9 cellular contexts compared by ENCODE assay signal in the genomic region with DNA sequence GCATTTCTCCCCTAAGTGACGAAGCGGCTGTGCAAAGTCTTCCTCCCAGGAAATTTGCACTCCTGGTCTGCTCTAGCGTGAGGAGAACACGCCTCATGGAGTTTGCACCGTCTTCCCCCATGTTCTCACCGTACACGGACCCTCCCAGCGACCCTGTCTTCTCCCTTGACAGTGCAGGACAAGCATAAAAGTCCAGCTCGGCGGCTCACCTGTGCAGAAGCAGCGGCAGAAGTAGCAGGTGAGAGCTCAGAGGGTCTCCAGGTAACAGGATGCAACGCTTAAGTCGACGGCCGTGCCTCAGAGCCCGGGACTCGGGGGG. TPM values are rescaled to one million over a fixed set of nuclear protein-coding genes. Genes with fewer than 3 reads are reported as not detected.
DNase-seq lines count a peak whose midpoint lies in the region; ATAC-seq lines count a peak whose summit lies in the region.
"Had no signal": no experiment of that assay in that cellular context is flagged by ENCODE, and none has a peak within 500 bp of the region (broad histone marks: within the 10 kb centered on the region; RNA-seq: fewer than 3 reads in every experiment).

No MANE protein-coding gene starts in this region.

- H3K27ac ChIP-seq in rectal smooth muscle tissue (ENCODE audit: low read depth, low read length), result no peak overlapping the region

- H3K9me3 Mint-ChIP-seq in activated T-helper 17 cell treated with anti-CD3 and anti-CD28 coated beads, Interleukin-2, amount 50 U/mL, for 72 hours, result no peaks in the 10 kb centered on the region

- in situ Hi-C loops in HAP-1 (cut with MboI; ENCODE audit: low sequenced_read_pairs), result no loop called here

- no peak overlapping the region for H3K9ac ChIP-seq in rectal smooth muscle tissue (ENCODE audit: low read length)

- H3K36me3 ChIP-seq in rectal smooth muscle tissue (ENCODE audit: control insufficient read depth, insufficient read depth, low read length) (no peaks in the 10 kb centered on the region), HAP-1 (replicated peaks) (no peaks in the 10 kb centered on the region)

- DNase-seq in NCI-H2227 treated with DMSO at 0.1 percent for 48 hours (lab: John Stamatoyannopoulos, UW) (no peak), HAP-1 (ENCODE audit: low spot score in 2 of 2) (no peak), NCI-H2107 treated with DMSO at 0.1 percent for 48 hours (lab: John Stamatoyannopoulos, UW; ENCODE audit: unreplicated experiment) (no peak)
- DNase-seq: NCI-H1694 had no signal

- H3K27me3 ChIP-seq in rectal smooth muscle tissue (ENCODE audit: control insufficient read depth, insufficient read depth, low read length) (no peaks in the 10 kb centered on the region), HAP-1 (ENCODE audit: low read depth) (no peaks in the 10 kb centered on the region)

- peaks cover 8% of the 10 kb centered on the region for H3K4me1 Mint-ChIP-seq in activated T-helper 17 cell treated with anti-CD3 and anti-CD28 coated beads, Interleukin-2, amount 50 U/mL, for 72 hours

- H3K4me3 Mint-ChIP-seq in activated T-helper 17 cell treated with anti-CD3 and anti-CD28 coated beads, Interleukin-2, amount 50 U/mL, for 72 hours, result peak overlapping the region; percentile 90

- peak overlapping the region; percentile 99 for H3K27ac Mint-ChIP-seq in activated T-helper 17 cell treated with anti-CD3 and anti-CD28 coated beads, Interleukin-2, amount 50 U/mL, for 72 hours

- no peaks in the 10 kb centered on the region for H3K4me1 ChIP-seq in rectal smooth muscle tissue (ENCODE audit: control insufficient read depth, insufficient read depth, low read length)
- no peaks in the 10 kb centered on the region for H3K4me1 ChIP-seq in HAP-1

- no peaks in the 10 kb centered on the region for H3K27me3 Mint-ChIP-seq in activated T-helper 17 cell treated with anti-CD3 and anti-CD28 coated beads, Interleukin-2, amount 50 U/mL, for 72 hours

- H3K9me3 ChIP-seq in HAP-1, result no peaks in the 10 kb centered on the region

- H3K4me3 ChIP-seq in rectal smooth muscle tissue (ENCODE audit: low read length) (peak overlapping the region; percentile 48), HAP-1 (no peak overlapping the region)

- ATAC-seq in GM18517 (IDR thresholded peaks at IDR 0.05; ENCODE audit: unreplicated experiment), result peak; percentile 7
- ATAC-seq in HG02943 (IDR thresholded peaks at IDR 0.05; ENCODE audit: low read depth, unreplicated experiment), result peak; percentile 14
- ATAC-seq in activated T-helper 17 cell treated with anti-CD3 and anti-CD28 coated beads, Interleukin-2, amount 50 U/mL, for 72 hours (replicated peaks), result peak; percentile 37
- ATAC-seq in GM19452 (IDR thresholded peaks at IDR 0.05; ENCODE audit: unreplicated experiment), result no peak

- H3K36me3 Mint-ChIP-seq in activated T-helper 17 cell treated with anti-CD3 and anti-CD28 coated beads, Interleukin-2, amount 50 U/mL, for 72 hours (ENCODE audit: low read depth), result peaks cover 47% of the 10 kb centered on the region

RNA-seq across cellular contexts. Expression of a gene that starts 0.3 kb away (rescaled TPM):
- 100 to 1,000 TPM in 1 of 2 donors, 10 to 100 TPM in 1; 89.0 to 105 TPM for total RNA-seq in activated T-helper 17 cell treated with anti-CD3 and anti-CD28 coated beads, Interleukin-2, amount 50 U/mL, for 72 hours

RNA-seq across cellular contexts. Expression of a gene that starts 54.7 kb away (rescaled TPM):
- 10 to 100 TPM; 54.3 to 79.4 TPM for total RNA-seq in activated T-helper 17 cell treated with anti-CD3 and anti-CD28 coated beads, Interleukin-2, amount 50 U/mL, for 72 hours
